In genomic region chr15:73485372-73485771, GRCh38 we compare ENCODE assay signal across 16 cellular contexts.
A peak's percentile ranks its signal among the peaks of the same experiment; 100 is the strongest.
DNase-seq lines count a peak whose midpoint lies in the region; ATAC-seq and TF ChIP-seq lines count a peak whose summit lies in the region.
"Had no signal": no experiment of that assay in that cellular context is flagged by ENCODE, and none has a peak within 500 bp of the region (broad histone marks: within the 10 kb centered on the region; RNA-seq: fewer than 3 reads in every experiment).

No MANE protein-coding gene starts in this region.

- H3K27me3 Mint-ChIP-seq in stimulated activated memory B cell treated with anti-CD40 and anti-IgM and Interleukin-4, amounts not matched to agents 10 μg/mL and 1 μg/mL and 100 μg/mL, for 72 hours: no peaks in the 10 kb centered on the region

- DNase-seq in NCI-H82 (lab: John Stamatoyannopoulos, UW) (peak; percentile 66), NCI-H82 treated with DMSO at 0.1 percent for 48 hours (lab: John Stamatoyannopoulos, UW; ENCODE audit: unreplicated experiment) (no peak), NCI-H226 (peak; percentile 68), WERI-Rb-1 (peak; percentile 23), iris pigment epithelial cell (ENCODE audit: low read depth) (peak; percentile 11), GDM1 (lab: John Stamatoyannopoulos, UW) (no peak)
- DNase-seq: C1 segment of cervical spinal cord; Calu3; CD4-positive, alpha-beta T cell; DMS 273 treated with DMSO at 0.1 percent for 48 hours had no signal

- H3K4me3 Mint-ChIP-seq in stimulated activated memory B cell treated with anti-CD40 and anti-IgM and Interleukin-4, amounts not matched to agents 10 μg/mL and 1 μg/mL and 100 μg/mL, for 72 hours: no peak overlapping the region
- H3K4me3 Mint-ChIP-seq: B cell; CD4-positive, alpha-beta T cell; IgD-negative memory B cell had no signal

- H3K27me3 ChIP-seq in WERI-Rb-1 (ENCODE audit: insufficient read depth, low read depth, severe bottlenecking): no peaks in the 10 kb centered on the region

- H3K9me3 Mint-ChIP-seq in stimulated activated memory B cell treated with anti-CD40 and anti-IgM and Interleukin-4, amounts not matched to agents 10 μg/mL and 1 μg/mL and 100 μg/mL, for 72 hours: peaks cover 5% of the 10 kb centered on the region
- H3K9me3 Mint-ChIP-seq: IgD-negative memory B cell had no signal

- H3K36me3 Mint-ChIP-seq in stimulated activated memory B cell treated with anti-CD40 and anti-IgM and Interleukin-4, amounts not matched to agents 10 μg/mL and 1 μg/mL and 100 μg/mL, for 72 hours: no peaks in the 10 kb centered on the region
- H3K36me3 Mint-ChIP-seq: IgD-negative memory B cell had no signal

- no peaks in the 10 kb centered on the region for H3K9me3 ChIP-seq in WERI-Rb-1 (ENCODE audit: severe bottlenecking)

- H3K4me1 Mint-ChIP-seq in stimulated activated memory B cell treated with anti-CD40 and anti-IgM and Interleukin-4, amounts not matched to agents 10 μg/mL and 1 μg/mL and 100 μg/mL, for 72 hours: peaks cover 9% of the 10 kb centered on the region

- H3K27ac Mint-ChIP-seq in stimulated activated memory B cell treated with anti-CD40 and anti-IgM and Interleukin-4, amounts not matched to agents 10 μg/mL and 1 μg/mL and 100 μg/mL, for 72 hours: no peak overlapping the region
- H3K27ac Mint-ChIP-seq: B cell; CD4-positive, alpha-beta T cell; IgD-negative memory B cell had no signal

- ATAC-seq in HG03460 (IDR thresholded peaks at IDR 0.05; ENCODE audit: unreplicated experiment): no peak
- ATAC-seq in stimulated activated memory B cell treated with anti-CD40 and anti-IgM and Interleukin-4, amounts not matched to agents 10 μg/mL and 1 μg/mL and 100 μg/mL, for 72 hours: no peak
- ATAC-seq: GM12878 had no signal

- no peak overlapping the region for H3K4me3 ChIP-seq in WERI-Rb-1 (ENCODE audit: low read depth, low read length)
- H3K4me3 ChIP-seq: GM12878 had no signal

- no peak for TF ChIP-seq CTCF in WERI-Rb-1 (IDR thresholded peaks at IDR 0.05; ENCODE audit: low read depth, low read length)

- H3K27ac ChIP-seq in WERI-Rb-1: no peak overlapping the region
- H3K27ac ChIP-seq: 22Rv1 had no signal

- H3K36me3 ChIP-seq in WERI-Rb-1: no peaks in the 10 kb centered on the region

Comparison
In these comparisons a context has a peak if more than half of its experiments do, and no peak if none do; other contexts are left out.
1. DNase-seq: peak in NCI-H82 (single experiment), NCI-H226 (single experiment), WERI-Rb-1 (single experiment) and iris pigment epithelial cell (single experiment); none in NCI-H82 treated with DMSO at 0.1 percent for 48 hours (single experiment) and GDM1 (single experiment).